Comparison of ENCODE assay signal across 1 cellular context in genomic region chr2:8494589-8494988, GRCh38.
A peak's percentile ranks its signal among the peaks of the same experiment; 100 is the strongest.
TF ChIP-seq lines count a peak whose summit lies in the region.

No MANE protein-coding gene starts in this region.

TF ChIP-seq in HepG2, 621 proteins besides CTCF, POLR2A, EP300 and RAD21:
- TF ChIP-seq ZXDC (CRISPR knock-in tag; IDR thresholded peaks at IDR 0.05) (0 out of 2 replicates have a peak, but pooled peaks have one; percentile 44), ZNF615 (CRISPR knock-in tag; IDR thresholded peaks at IDR 0.05; ENCODE audit: borderline replicate concordance) (no peak), DDIT3 (CRISPR knock-in tag; IDR thresholded peaks at IDR 0.05) (no peak)
